2 cellular contexts compared by ENCODE assay signal in the genomic region with DNA sequence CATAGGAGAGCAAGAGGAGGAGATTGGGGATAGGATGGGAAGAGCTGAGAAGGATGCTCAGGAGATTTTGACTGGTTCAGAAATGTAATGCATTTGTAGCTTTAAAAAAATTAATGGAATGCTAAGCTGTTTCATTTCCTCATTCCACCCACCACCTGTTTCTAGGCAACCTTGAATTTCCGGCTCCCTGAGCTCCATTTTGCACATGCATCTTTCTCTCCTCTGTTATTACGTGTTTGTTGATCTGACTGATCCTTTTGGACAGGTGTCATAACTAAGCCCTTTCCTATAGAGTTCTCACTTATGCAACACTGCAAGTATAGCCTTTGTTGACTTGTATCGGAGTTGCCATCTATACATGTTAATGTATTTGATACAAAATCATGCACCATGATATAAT.
TF ChIP-seq lines count a peak whose summit lies in the region.

No MANE protein-coding gene starts in this region.

TF ChIP-seq in GM12878, 131 proteins besides CTCF, POLR2A, EP300 and RAD21:
- TF ChIP-seq NR2C2 (IDR thresholded peaks at IDR 0.05; ENCODE audit: borderline replicate concordance, control insufficient read depth, insufficient read length, low read depth) = no peak
- no peak for TF ChIP-seq TCF3 (IDR thresholded peaks at IDR 0.05; ENCODE audit: borderline replicate concordance, insufficient read depth, low read depth, low read length)
- TF ChIP-seq MYC (IDR thresholded peaks at IDR 0.05; ENCODE audit: insufficient read depth, insufficient read length, insufficient replicate concordance, low read length, severe bottlenecking) = no peak
- no peak for TF ChIP-seq CBX3 (IDR thresholded peaks at IDR 0.05; ENCODE audit: borderline replicate concordance, low read depth)
- no peak for TF ChIP-seq JUND (IDR thresholded peaks at IDR 0.05; ENCODE audit: low read depth, low read length)
- TF ChIP-seq, protein P1, sequence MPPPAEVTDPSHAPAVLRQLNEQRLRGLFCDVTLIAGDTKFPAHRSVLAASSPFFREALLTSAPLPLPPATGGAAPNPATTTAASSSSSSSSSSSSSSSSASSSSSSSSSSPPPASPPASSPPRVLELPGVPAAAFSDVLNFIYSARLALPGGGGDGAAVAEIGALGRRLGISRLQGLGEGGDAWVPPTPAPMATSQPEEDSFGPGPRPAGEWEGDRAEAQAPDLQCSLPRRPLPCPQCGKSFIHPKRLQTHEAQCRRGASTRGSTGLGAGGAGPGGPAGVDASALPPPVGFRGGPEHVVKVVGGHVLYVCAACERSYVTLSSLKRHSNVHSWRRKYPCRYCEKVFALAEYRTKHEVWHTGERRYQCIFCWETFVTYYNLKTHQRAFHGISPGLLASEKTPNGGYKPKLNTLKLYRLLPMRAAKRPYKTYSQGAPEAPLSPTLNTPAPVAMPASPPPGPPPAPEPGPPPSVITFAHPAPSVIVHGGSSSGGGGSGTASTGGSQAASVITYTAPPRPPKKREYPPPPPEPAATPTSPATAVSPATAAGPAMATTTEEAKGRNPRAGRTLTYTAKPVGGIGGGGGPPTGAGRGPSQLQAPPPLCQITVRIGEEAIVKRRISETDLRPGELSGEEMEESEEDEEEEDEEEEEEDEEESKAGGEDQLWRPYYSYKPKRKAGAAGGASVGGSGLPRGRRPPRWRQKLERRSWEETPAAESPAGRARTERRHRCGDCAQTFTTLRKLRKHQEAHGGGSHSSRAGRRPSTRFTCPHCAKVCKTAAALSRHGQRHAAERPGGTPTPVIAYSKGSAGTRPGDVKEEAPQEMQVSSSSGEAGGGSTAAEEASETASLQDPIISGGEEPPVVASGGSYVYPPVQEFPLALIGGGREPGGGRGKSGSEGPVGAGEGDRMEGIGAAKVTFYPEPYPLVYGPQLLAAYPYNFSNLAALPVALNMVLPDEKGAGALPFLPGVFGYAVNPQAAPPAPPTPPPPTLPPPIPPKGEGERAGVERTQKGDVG (CRISPR knock-in tag; IDR thresholded peaks at IDR 0.05) = no peak
- no peak for TF ChIP-seq GATAD2B (conservative IDR thresholded peaks at IDR 0.05; ENCODE audit: low read depth)
- TF ChIP-seq STAT3 (IDR thresholded peaks at IDR 0.05; ENCODE audit: low read depth, low read length) = no peak
- TF ChIP-seq SPI1 (IDR thresholded peaks at IDR 0.05; ENCODE audit: borderline replicate concordance, insufficient read depth, low read depth, low read length) = peak; percentile 84
- no peak for TF ChIP-seq MEF2B (IDR thresholded peaks at IDR 0.05; ENCODE audit: partially characterized antibody, poor library complexity, severe bottlenecking)
- TF ChIP-seq BRCA1 (IDR thresholded peaks at IDR 0.05; ENCODE audit: low read depth, low read length) = no peak
- TF ChIP-seq IKZF2 (IDR thresholded peaks at IDR 0.05) = 0 out of 4 replicates have a peak, but pooled peaks of 1 of the 2 experiments have one; percentile 18
- no peak for TF ChIP-seq NR2F1 (conservative IDR thresholded peaks at IDR 0.05)
- no peak for TF ChIP-seq RBBP5 (conservative IDR thresholded peaks at IDR 0.05)
- TF ChIP-seq CREM (IDR thresholded peaks at IDR 0.05; ENCODE audit: low read depth) = no peak

TF ChIP-seq in neural cell, 6 proteins besides CTCF, POLR2A, EP300 and RAD21:
- TF ChIP-seq MXI1 (conservative IDR thresholded peaks at IDR 0.05; ENCODE audit: poor library complexity, severe bottlenecking) = peak; percentile 30
- TF ChIP-seq TAF1 (IDR thresholded peaks at IDR 0.05; ENCODE audit: low read depth) = no peak
- no peak for TF ChIP-seq EZH2 (IDR thresholded peaks at IDR 0.05; ENCODE audit: borderline replicate concordance, insufficient read depth, low read length, poor library complexity, severe bottlenecking)
- no peak for TF ChIP-seq SMC3 (conservative IDR thresholded peaks at IDR 0.05; ENCODE audit: poor library complexity)
- peak; percentile 90 for TF ChIP-seq POLR2AphosphoS5 (IDR thresholded peaks at IDR 0.05)
- TF ChIP-seq, protein P2, sequence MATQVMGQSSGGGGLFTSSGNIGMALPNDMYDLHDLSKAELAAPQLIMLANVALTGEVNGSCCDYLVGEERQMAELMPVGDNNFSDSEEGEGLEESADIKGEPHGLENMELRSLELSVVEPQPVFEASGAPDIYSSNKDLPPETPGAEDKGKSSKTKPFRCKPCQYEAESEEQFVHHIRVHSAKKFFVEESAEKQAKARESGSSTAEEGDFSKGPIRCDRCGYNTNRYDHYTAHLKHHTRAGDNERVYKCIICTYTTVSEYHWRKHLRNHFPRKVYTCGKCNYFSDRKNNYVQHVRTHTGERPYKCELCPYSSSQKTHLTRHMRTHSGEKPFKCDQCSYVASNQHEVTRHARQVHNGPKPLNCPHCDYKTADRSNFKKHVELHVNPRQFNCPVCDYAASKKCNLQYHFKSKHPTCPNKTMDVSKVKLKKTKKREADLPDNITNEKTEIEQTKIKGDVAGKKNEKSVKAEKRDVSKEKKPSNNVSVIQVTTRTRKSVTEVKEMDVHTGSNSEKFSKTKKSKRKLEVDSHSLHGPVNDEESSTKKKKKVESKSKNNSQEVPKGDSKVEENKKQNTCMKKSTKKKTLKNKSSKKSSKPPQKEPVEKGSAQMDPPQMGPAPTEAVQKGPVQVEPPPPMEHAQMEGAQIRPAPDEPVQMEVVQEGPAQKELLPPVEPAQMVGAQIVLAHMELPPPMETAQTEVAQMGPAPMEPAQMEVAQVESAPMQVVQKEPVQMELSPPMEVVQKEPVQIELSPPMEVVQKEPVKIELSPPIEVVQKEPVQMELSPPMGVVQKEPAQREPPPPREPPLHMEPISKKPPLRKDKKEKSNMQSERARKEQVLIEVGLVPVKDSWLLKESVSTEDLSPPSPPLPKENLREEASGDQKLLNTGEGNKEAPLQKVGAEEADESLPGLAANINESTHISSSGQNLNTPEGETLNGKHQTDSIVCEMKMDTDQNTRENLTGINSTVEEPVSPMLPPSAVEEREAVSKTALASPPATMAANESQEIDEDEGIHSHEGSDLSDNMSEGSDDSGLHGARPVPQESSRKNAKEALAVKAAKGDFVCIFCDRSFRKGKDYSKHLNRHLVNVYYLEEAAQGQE (IDR thresholded peaks at IDR 0.05; ENCODE audit: borderline replicate concordance) = peak; percentile 72
